In genomic region chr7:36304099-36304425, GRCh38 we compare ENCODE assay signal across 12 cellular contexts.
DNase-seq lines count a peak whose midpoint lies in the region; ATAC-seq and TF ChIP-seq lines count a peak whose summit lies in the region.
"Had no signal": no experiment of that assay in that cellular context is flagged by ENCODE, and none has a peak within 500 bp of the region (broad histone marks: within the 10 kb centered on the region; RNA-seq: fewer than 3 reads in every experiment).

No MANE protein-coding gene starts in this region.

- H3K27ac ChIP-seq in heart right ventricle: peak overlapping the region in 9 of 10 donors; percentile 56 to 86 (median 76)
- peak overlapping the region; percentile 55 for H3K27ac ChIP-seq in neural cell (ENCODE audit: low read length)
- peak overlapping the region; percentile 61 for H3K27ac ChIP-seq in upper lobe of right lung

- ATAC-seq in heart right ventricle (no peak), left cardiac atrium (no peak), upper lobe of right lung (no peak)

- H3K4me2 ChIP-seq in neural cell (ENCODE audit: low read length): no peak overlapping the region

- intact Hi-C loops in heart right ventricle (cut with DNase I): no loop called here
- intact Hi-C loops in left cardiac atrium (cut with DNase I): no loop called here
- intact Hi-C loops in upper lobe of right lung (cut with DNase I): no loop called here

- H3K36me3 ChIP-seq in heart right ventricle: peaks cover 0 to 15% (median 4%) of the 10 kb centered on the region in 9 donors
- no peaks in the 10 kb centered on the region for H3K36me3 ChIP-seq in neural cell (ENCODE audit: insufficient read depth, low read length)
- no peaks in the 10 kb centered on the region for H3K36me3 ChIP-seq in upper lobe of right lung

- WGBS in heart right ventricle, 2 donors: 65 to 68% methylated on average over 6 of the region's 6 CpGs

- no peaks in the 10 kb centered on the region for H3K9me2 ChIP-seq in neural cell (ENCODE audit: insufficient read depth, low read length)

- TF ChIP-seq CTCF in heart right ventricle (IDR thresholded peaks at IDR 0.05) (no peak), choroid plexus epithelial cell (conservative IDR thresholded peaks at IDR 0.05; ENCODE audit: low read depth, low read length) (peak; percentile 17), neural cell (IDR thresholded peaks at IDR 0.05; ENCODE audit: poor library complexity, severe bottlenecking) (no peak), upper lobe of right lung (IDR thresholded peaks at IDR 0.05) (no peak)

- H3K79me2 ChIP-seq in neural cell (replicated peaks; ENCODE audit: insufficient read depth, low read length): no peaks in the 10 kb centered on the region

- H3K27me3 ChIP-seq in heart right ventricle (no peaks in the 10 kb centered on the region), neural cell (ENCODE audit: insufficient read depth, low read depth, low read length) (no peaks in the 10 kb centered on the region), upper lobe of right lung (no peaks in the 10 kb centered on the region)

- H3F3A ChIP-seq in neural cell (ENCODE audit: insufficient read depth, low read length, poor library complexity, severe bottlenecking): no peaks in the 10 kb centered on the region

- TF ChIP-seq RAD21 in neural cell (conservative IDR thresholded peaks at IDR 0.05): no peak

- peak overlapping the region; percentile 9 for H3K9ac ChIP-seq in neural cell (ENCODE audit: low read length)

- H3K4me3 ChIP-seq in heart right ventricle: no peak overlapping the region
- H3K4me3 ChIP-seq in choroid plexus epithelial cell (ENCODE audit: low read depth, low read length): no peak overlapping the region
- no peak overlapping the region for H3K4me3 ChIP-seq in neural cell (ENCODE audit: low read length)
- H3K4me3 ChIP-seq in upper lobe of right lung: no peak overlapping the region

- H4K20me1 ChIP-seq in neural cell (ENCODE audit: insufficient read depth): no peaks in the 10 kb centered on the region

- no peak overlapping the region for H2AFZ ChIP-seq in neural cell (ENCODE audit: low read depth, low read length)

- DNase-seq in heart right ventricle: no peak
- DNase-seq in left cardiac atrium: no peak
- DNase-seq in choroid plexus epithelial cell (ENCODE audit: low read depth): no peak
- DNase-seq in upper lobe of right lung: no peak
- no peak for DNase-seq in AG08395 (ENCODE audit: low spot score)
- no peak for DNase-seq in Ammon's horn (ENCODE audit: low spot score)
- no peak for DNase-seq in activated naive CD4-positive, alpha-beta T cell (lab: John Stamatoyannopoulos, UW)
- DNase-seq: activated CD4-positive, alpha-beta T cell treated with anti-CD3 and anti-CD28 coated beads, Interleukin-2, amount 50 U/mL, for 1 hour; dermis blood vessel endothelial cell; NCI-H1436 treated with DMSO at 0.1 percent for 48 hours; NK-92 treated with Interleukin-12 subunit alpha and Interleukin-12 subunit beta, amount 100 ng/mL, for 24 hours had no signal

- H3K4me1 ChIP-seq in heart right ventricle (peaks cover 22 to 70% (median 57%) of the 10 kb centered on the region in 9 donors), upper lobe of right lung (peaks cover 25% of the 10 kb centered on the region)

- H3K9me3 ChIP-seq in heart right ventricle (no peaks in the 10 kb centered on the region), neural cell (ENCODE audit: low read length) (no peaks in the 10 kb centered on the region), upper lobe of right lung (no peaks in the 10 kb centered on the region)

- no peak for TF ChIP-seq EP300 in neural cell (conservative IDR thresholded peaks at IDR 0.05; ENCODE audit: poor library complexity, severe bottlenecking)

TF ChIP-seq in neural cell, 6 proteins besides CTCF, POLR2A, EP300 and RAD21:
- no peak for TF ChIP-seq REST (IDR thresholded peaks at IDR 0.05; ENCODE audit: borderline replicate concordance)
- TF ChIP-seq POLR2AphosphoS5 (IDR thresholded peaks at IDR 0.05): no peak
- TF ChIP-seq MXI1 (conservative IDR thresholded peaks at IDR 0.05; ENCODE audit: poor library complexity, severe bottlenecking): no peak
- no peak for TF ChIP-seq EZH2 (IDR thresholded peaks at IDR 0.05; ENCODE audit: borderline replicate concordance, insufficient read depth, low read length, poor library complexity, severe bottlenecking)
- TF ChIP-seq TAF1 (IDR thresholded peaks at IDR 0.05; ENCODE audit: low read depth): no peak
- no peak for TF ChIP-seq SMC3 (conservative IDR thresholded peaks at IDR 0.05; ENCODE audit: poor library complexity)
